21 cellular contexts compared by ENCODE assay signal in genomic region chr2:173658946-173659371, GRCh38.
A peak's percentile ranks its signal among the peaks of the same experiment; 100 is the strongest.
DNase-seq lines count a peak whose midpoint lies in the region; ATAC-seq and TF ChIP-seq lines count a peak whose summit lies in the region.
"Had no signal": no experiment of that assay in that cellular context is flagged by ENCODE, and none has a peak within 500 bp of the region (broad histone marks: within the 10 kb centered on the region; RNA-seq: fewer than 3 reads in every experiment).

No MANE protein-coding gene starts in this region.

- peaks cover 16% of the 10 kb centered on the region for H3K27me3 Mint-ChIP-seq in activated naive CD8-positive, alpha-beta T cell treated with anti-CD3 and anti-CD28 coated beads, Interleukin-2, amount 50 U/mL, for 24 hours
- peaks cover 7 to 12% of the 10 kb centered on the region in 2 donors for H3K27me3 Mint-ChIP-seq in CD4-positive, alpha-beta memory T cell

- H3K4me1 ChIP-seq in RWPE2 (ENCODE audit: insufficient read depth, poor library complexity, severe bottlenecking): peaks cover 38% of the 10 kb centered on the region
- H3K4me1 ChIP-seq in vagina: peaks cover 24% of the 10 kb centered on the region
- no peaks in the 10 kb centered on the region for H3K4me1 ChIP-seq in CD4-positive, alpha-beta memory T cell (ENCODE audit: insufficient read depth, low read length)
- H3K4me1 ChIP-seq: psoas muscle had no signal

- no peak for TF ChIP-seq POLR2A in vagina (IDR thresholded peaks at IDR 0.05)

- no peak overlapping the region for H3K4me3 ChIP-seq in RWPE2 (ENCODE audit: severe bottlenecking)
- no peak overlapping the region for H3K4me3 ChIP-seq in fibroblast of mammary gland (ENCODE audit: control insufficient read depth, low read depth, low read length)
- H3K4me3 ChIP-seq in vagina: no peak overlapping the region
- H3K4me3 ChIP-seq in CD4-positive, alpha-beta memory T cell (ENCODE audit: low read length in 2 of 2): no peak overlapping the region
- H3K4me3 ChIP-seq: cardiac muscle cell, psoas muscle, suprapubic skin had no signal

- intact Hi-C loops in vagina (cut with DNase I): no loop called here
- intact Hi-C loops in CD4-positive, alpha-beta memory T cell (cut with micrococcal nuclease): no loop called here

- peak overlapping the region; percentile 98 for H3K27ac ChIP-seq in RWPE2 (ENCODE audit: poor library complexity, severe bottlenecking)
- H3K27ac ChIP-seq in vagina: peak overlapping the region; percentile 35
- no peak overlapping the region for H3K27ac ChIP-seq in CD4-positive, alpha-beta memory T cell (ENCODE audit: low read depth, low read length)
- H3K27ac ChIP-seq: C4-2B, cardiac muscle cell, psoas muscle, suprapubic skin had no signal

- H3K9me3 ChIP-seq in RWPE2 (ENCODE audit: severe bottlenecking): no peaks in the 10 kb centered on the region
- no peaks in the 10 kb centered on the region for H3K9me3 ChIP-seq in vagina
- H3K9me3 ChIP-seq in CD4-positive, alpha-beta memory T cell (ENCODE audit: control insufficient read depth in 1 of 2, low read length in 2 of 2): no peaks in the 10 kb centered on the region
- H3K9me3 ChIP-seq: psoas muscle, suprapubic skin had no signal

- H3K27me3 ChIP-seq in RWPE2 (ENCODE audit: insufficient read depth, poor library complexity, severe bottlenecking): no peaks in the 10 kb centered on the region
- no peaks in the 10 kb centered on the region for H3K27me3 ChIP-seq in vagina
- no peaks in the 10 kb centered on the region for H3K27me3 ChIP-seq in CD4-positive, alpha-beta memory T cell (ENCODE audit: insufficient read depth, low read length)
- H3K27me3 ChIP-seq: cardiac muscle cell, suprapubic skin had no signal

- H3K4me3 Mint-ChIP-seq in activated naive CD8-positive, alpha-beta T cell treated with anti-CD3 and anti-CD28 coated beads, Interleukin-2, amount 50 U/mL, for 24 hours: no peak overlapping the region
- no peak overlapping the region for H3K4me3 Mint-ChIP-seq in CD4-positive, alpha-beta memory T cell
- H3K4me3 Mint-ChIP-seq: activated CD8-positive, alpha-beta T cell treated with anti-CD3 and anti-CD28 coated beads, Interleukin-2, amount 10 ng/mL, durations not matched to agents 7 days and 5 days; natural killer cell treated with Interleukin-12 subunit alpha and Interleukin-12 subunit beta and Interleukin-15 and Interleukin-18, amount 100 ng/mL, for 72 hours; WTC11 had no signal

- TF ChIP-seq CTCF in RWPE2 (IDR thresholded peaks at IDR 0.05; ENCODE audit: poor library complexity, severe bottlenecking) (no peak), fibroblast of mammary gland (conservative IDR thresholded peaks at IDR 0.05; ENCODE audit: control insufficient read depth, insufficient read depth, low read depth, low read length) (no peak), vagina (IDR thresholded peaks at IDR 0.05) (no peak)

- no peaks in the 10 kb centered on the region for H3K36me3 Mint-ChIP-seq in activated naive CD8-positive, alpha-beta T cell treated with anti-CD3 and anti-CD28 coated beads, Interleukin-2, amount 50 U/mL, for 24 hours (ENCODE audit: low read depth)
- no peaks in the 10 kb centered on the region for H3K36me3 Mint-ChIP-seq in CD4-positive, alpha-beta memory T cell
- H3K36me3 Mint-ChIP-seq: activated naive CD4-positive, alpha-beta T cell treated with anti-CD3 and anti-CD28 coated beads, Interleukin-2, amount 50 U/mL, for 72 hours; natural killer cell treated with Interleukin-12 subunit alpha and Interleukin-12 subunit beta and Interleukin-15 and Interleukin-18, amount 100 ng/mL, for 72 hours; WTC11 had no signal

- POLR2A ChIA-PET in CD4-positive, alpha-beta memory T cell (lab: Charles Lee; ENCODE audit: partially characterized antibody): no interaction called here

- ATAC-seq in RWPE2 (ENCODE audit: low read depth): peak; percentile 57
- no peak for ATAC-seq in activated naive CD8-positive, alpha-beta T cell treated with anti-CD3 and anti-CD28 coated beads, Interleukin-2, amount 50 U/mL, for 24 hours
- ATAC-seq: activated CD8-positive, alpha-beta T cell treated with anti-CD3 and anti-CD28 coated beads, Interleukin-2, amount 10 ng/mL, durations not matched to agents 7 days and 5 days; activated naive CD4-positive, alpha-beta T cell treated with anti-CD3 and anti-CD28 coated beads, Interleukin-2, amount 50 U/mL, for 72 hours; natural killer cell treated with Interleukin-12 subunit alpha and Interleukin-12 subunit beta and Interleukin-15 and Interleukin-18, amount 100 ng/mL, for 72 hours; WTC11 had no signal

- no peaks in the 10 kb centered on the region for H3K4me1 Mint-ChIP-seq in activated naive CD8-positive, alpha-beta T cell treated with anti-CD3 and anti-CD28 coated beads, Interleukin-2, amount 50 U/mL, for 24 hours
- H3K4me1 Mint-ChIP-seq in CD4-positive, alpha-beta memory T cell: no peaks in the 10 kb centered on the region

- no peaks in the 10 kb centered on the region for H3K9me3 Mint-ChIP-seq in activated naive CD8-positive, alpha-beta T cell treated with anti-CD3 and anti-CD28 coated beads, Interleukin-2, amount 50 U/mL, for 24 hours
- H3K9me3 Mint-ChIP-seq in CD4-positive, alpha-beta memory T cell: no peaks in the 10 kb centered on the region
- H3K9me3 Mint-ChIP-seq: activated naive CD4-positive, alpha-beta T cell treated with anti-CD3 and anti-CD28 coated beads, Interleukin-2, amount 50 U/mL, for 72 hours; natural killer cell treated with Interleukin-12 subunit alpha and Interleukin-12 subunit beta and Interleukin-15 and Interleukin-18, amount 100 ng/mL, for 72 hours; WTC11 had no signal

- CTCF ChIA-PET in CD4-positive, alpha-beta memory T cell (lab: Charles Lee; ENCODE audit: partially characterized antibody): no interaction called here

- DNase-seq in HCEC 1CT: peak; percentile 58
- DNase-seq in RWPE2 (ENCODE audit: low spot score): no peak
- DNase-seq in fibroblast of mammary gland (ENCODE audit: low read depth): peak; percentile 67
- DNase-seq in vagina (ENCODE audit: extremely low spot score in 2 of 2): no peak
- no peak for DNase-seq in UCSD-AML1 (lab: John Stamatoyannopoulos, UW; ENCODE audit: unreplicated experiment)
- no peak for DNase-seq in activated naive CD8-positive, alpha-beta T cell treated with anti-CD3 and anti-CD28 coated beads, Interleukin-2, amount 50 U/mL, for 24 hours
- DNase-seq in CD4-positive, alpha-beta memory T cell: no peak
- DNase-seq: activated CD8-positive, alpha-beta T cell treated with anti-CD3 and anti-CD28 coated beads, Interleukin-2, amount 10 ng/mL, durations not matched to agents 7 days and 5 days; activated T-cell treated with anti-CD3 and anti-CD28 coated beads, Interleukin-2, amount 50 U/mL, for 48 hours; effector CD4-positive, alpha-beta T cell; MM.1S; NCI-H187; Right ventricle myocardium superior; T-helper 2 cell had no signal

- H3K36me3 ChIP-seq in RWPE2 (ENCODE audit: low read depth) (no peaks in the 10 kb centered on the region), vagina (no peaks in the 10 kb centered on the region)
- H3K36me3 ChIP-seq in CD4-positive, alpha-beta memory T cell (ENCODE audit: insufficient read depth, low read length): no peaks in the 10 kb centered on the region
- H3K36me3 ChIP-seq: cardiac muscle cell, suprapubic skin had no signal

- H3K27ac Mint-ChIP-seq in activated naive CD8-positive, alpha-beta T cell treated with anti-CD3 and anti-CD28 coated beads, Interleukin-2, amount 50 U/mL, for 24 hours: no peak overlapping the region
- no peak overlapping the region for H3K27ac Mint-ChIP-seq in CD4-positive, alpha-beta memory T cell
- H3K27ac Mint-ChIP-seq: activated CD8-positive, alpha-beta T cell treated with anti-CD3 and anti-CD28 coated beads, Interleukin-2, amount 10 ng/mL, durations not matched to agents 7 days and 5 days; activated naive CD4-positive, alpha-beta T cell treated with anti-CD3 and anti-CD28 coated beads, Interleukin-2, amount 50 U/mL, for 72 hours; natural killer cell treated with Interleukin-12 subunit alpha and Interleukin-12 subunit beta and Interleukin-15 and Interleukin-18, amount 100 ng/mL, for 72 hours; WTC11 had no signal

Comparison
In these comparisons a context has a peak if more than half of its experiments do, and no peak if none do; other contexts are left out.
1. DNase-seq: peak in HCEC 1CT (single experiment) and fibroblast of mammary gland (single experiment); none in RWPE2 (single experiment), vagina (0 of 2), UCSD-AML1 (single experiment), activated naive CD8-positive, alpha-beta T cell treated with anti-CD3 and anti-CD28 coated beads, Interleukin-2, amount 50 U/mL, for 24 hours (single experiment) and CD4-positive, alpha-beta memory T cell (0 of 5).